ENCODE assay signal across 17 cellular contexts in genomic region chr1:39917825-39918224, GRCh38. TPM values are rescaled to one million over a fixed set of nuclear protein-coding genes. Genes with fewer than 3 reads are reported as not detected.
DNase-seq lines count a peak whose midpoint lies in the region; ATAC-seq and TF ChIP-seq lines count a peak whose summit lies in the region.
"Had no signal": no experiment of that assay in that cellular context is flagged by ENCODE, and none has a peak within 500 bp of the region (broad histone marks: within the 10 kb centered on the region; RNA-seq: fewer than 3 reads in every experiment).

No MANE protein-coding gene starts in this region.

- H4K20me1 ChIP-seq in OCI-LY3 (ENCODE audit: insufficient read depth, low read length) (no peaks in the 10 kb centered on the region), neural progenitor cell (ENCODE audit: low read depth) (peaks cover 10% of the 10 kb centered on the region)
- H4K20me1 ChIP-seq: BLaER1 treated with 17β-estradiol and CSF1 and Interleukin-3, amounts not matched to agents 10 nM and 100 nM had no signal

- peaks cover 17% of the 10 kb centered on the region for H3K4me1 Mint-ChIP-seq in neural progenitor cell

- H3F3A ChIP-seq in neural progenitor cell (ENCODE audit: low read depth) = peaks cover 11% of the 10 kb centered on the region

- H3K79me2 ChIP-seq in OCI-LY3 (ENCODE audit: low read length) (no peaks in the 10 kb centered on the region), neural progenitor cell (ENCODE audit: low read depth) (no peaks in the 10 kb centered on the region)

- H3K36me3 ChIP-seq in OCI-LY3 (replicated peaks; ENCODE audit: low read depth, low read length) = no peaks in the 10 kb centered on the region
- H3K36me3 ChIP-seq in neural progenitor cell = no peaks in the 10 kb centered on the region
- H3K36me3 ChIP-seq: BLaER1 treated with 17β-estradiol and CSF1 and Interleukin-3, amounts not matched to agents 10 nM and 100 nM; spleen had no signal

- no peak overlapping the region for H3K4me3 Mint-ChIP-seq in neural progenitor cell
- H3K4me3 Mint-ChIP-seq: activated CD4-positive, alpha-beta T cell treated with anti-CD3 and anti-CD28 coated beads, Interleukin-2, amount 10 ng/mL, durations not matched to agents 24 days and 14 days; memory B cell had no signal

- H3K4me1 ChIP-seq in OCI-LY3 (ENCODE audit: low read length) (no peaks in the 10 kb centered on the region), neural progenitor cell (peaks cover 5% of the 10 kb centered on the region)

- DNase-seq in GM10248 (ENCODE audit: extremely low spot score) (no peak), cerebellar cortex (ENCODE audit: low spot score) (peak; percentile 49), neural progenitor cell (ENCODE audit: low spot score) (peak; percentile 41), NOMO-1 (lab: John Stamatoyannopoulos, UW; ENCODE audit: unreplicated experiment in 2 of 2) (no peak), NCI-H1048 (lab: John Stamatoyannopoulos, UW) (no peak)
- DNase-seq: activated CD4-positive, alpha-beta T cell treated with anti-CD3 and anti-CD28 coated beads, Interleukin-2, amount 10 ng/mL, durations not matched to agents 24 days and 14 days; activated effector memory CD4-positive, alpha-beta T cell treated with Interleukin-2 at 50 U/mL for 16 hours; GDM1; hippocampal formation; NCI-H2029 treated with DMSO at 0.1 percent for 48 hours; NCI-H526 treated with DMSO at 0.1 percent for 48 hours; spleen; stimulated activated CD8-positive, alpha-beta memory T cell treated with anti-CD3 and anti-CD28 coated beads, Interleukin-4, amount 100 ng/mL, for 48 hours had no signal

- CTCF ChIA-PET in GM10248 (lab: Yijun Ruan, JAX) = interaction anchor here (1.0 to 10.8 kb wide), 11 partner anchors 9 to 121 kb away, joined by 3 to 171 read pairs (median 25); partner anchors contain the start of genes CAP1, MFSD2A and MYCL

- no peak overlapping the region for H3K4me3 ChIP-seq in OCI-LY3 (ENCODE audit: low read length)
- H3K4me3 ChIP-seq in neural progenitor cell = no peak overlapping the region
- H3K4me3 ChIP-seq: BLaER1 treated with 17β-estradiol and CSF1 and Interleukin-3, amounts not matched to agents 10 nM and 100 nM; spleen had no signal

- H3K9me3 ChIP-seq in OCI-LY3 (ENCODE audit: insufficient read depth, low read length) = no peaks in the 10 kb centered on the region
- H3K9me3 ChIP-seq in neural progenitor cell (ENCODE audit: low read depth) = no peaks in the 10 kb centered on the region
- H3K9me3 ChIP-seq: BLaER1 treated with 17β-estradiol and CSF1 and Interleukin-3, amounts not matched to agents 10 nM and 100 nM; spleen had no signal

- peak; percentile 7 for TF ChIP-seq CTCF in GM10248 (IDR thresholded peaks at IDR 0.05; ENCODE audit: control extremely low read depth, extremely low read depth, low read depth, missing control alignments)
- 0 out of 2 replicates have a peak, but pooled peaks have one; percentile 5 for TF ChIP-seq CTCF in OCI-LY3 (IDR thresholded peaks at IDR 0.05; ENCODE audit: low read depth, low read length)
- TF ChIP-seq CTCF in neural progenitor cell (IDR thresholded peaks at IDR 0.05) = peak; percentile 41

- POLR2A ChIA-PET in GM10248 (lab: Yijun Ruan, JAX) = no interaction called here

- H3K27me3 Mint-ChIP-seq in neural progenitor cell (ENCODE audit: insufficient read depth, low read depth) = peaks cover 14% of the 10 kb centered on the region

- H3K27ac ChIP-seq in OCI-LY3 (ENCODE audit: low read length) = no peak overlapping the region
- no peak overlapping the region for H3K27ac ChIP-seq in neural progenitor cell
- H3K27ac ChIP-seq: BLaER1 treated with 17β-estradiol and CSF1 and Interleukin-3, amounts not matched to agents 10 nM and 100 nM; spleen had no signal

- no peak overlapping the region for H3K9ac ChIP-seq in OCI-LY3 (ENCODE audit: low read length)
- H3K9ac ChIP-seq in neural progenitor cell = no peak overlapping the region
- H3K9ac ChIP-seq: BLaER1 treated with 17β-estradiol and CSF1 and Interleukin-3, amounts not matched to agents 10 nM and 100 nM had no signal

- ATAC-seq in GM21717 (IDR thresholded peaks at IDR 0.05; ENCODE audit: unreplicated experiment) = no peak

- H3K4me2 ChIP-seq in OCI-LY3 (ENCODE audit: low read length) (no peak overlapping the region), neural progenitor cell (no peak overlapping the region)
- H3K4me2 ChIP-seq: BLaER1 treated with 17β-estradiol and CSF1 and Interleukin-3, amounts not matched to agents 10 nM and 100 nM had no signal

- H3K27me3 ChIP-seq in OCI-LY3 (ENCODE audit: low read depth, low read length) (no peaks in the 10 kb centered on the region), neural progenitor cell (peaks cover 33% of the 10 kb centered on the region)
- H3K27me3 ChIP-seq: BLaER1 treated with 17β-estradiol and CSF1 and Interleukin-3, amounts not matched to agents 10 nM and 100 nM had no signal

- H3K36me3 Mint-ChIP-seq in neural progenitor cell = no peaks in the 10 kb centered on the region
- H3K36me3 Mint-ChIP-seq: memory B cell had no signal

- no peak overlapping the region for H3K27ac Mint-ChIP-seq in neural progenitor cell
- H3K27ac Mint-ChIP-seq: activated CD4-positive, alpha-beta T cell treated with anti-CD3 and anti-CD28 coated beads, Interleukin-2, amount 10 ng/mL, durations not matched to agents 24 days and 14 days; memory B cell had no signal

- no peaks in the 10 kb centered on the region for H3K9me3 Mint-ChIP-seq in neural progenitor cell
- H3K9me3 Mint-ChIP-seq: activated CD4-positive, alpha-beta T cell treated with anti-CD3 and anti-CD28 coated beads, Interleukin-2, amount 10 ng/mL, durations not matched to agents 24 days and 14 days; memory B cell had no signal

- H2AFZ ChIP-seq in OCI-LY3 (ENCODE audit: low read depth, low read length) (no peak overlapping the region), neural progenitor cell (replicated peaks) (no peak overlapping the region)

RNA-seq across cellular contexts. Expression of gene MYCL, which starts 16.1 kb away (rescaled TPM):
- 21.8 and 39.8 TPM in 2 replicates for total RNA-seq in neural progenitor cell (ENCODE audit: low replicate concordance)

RNA-seq across cellular contexts. Expression of gene TRIT1, which starts 34.5 kb away (rescaled TPM):
- 45.1 and 64.8 TPM in 2 replicates for total RNA-seq in neural progenitor cell (ENCODE audit: low replicate concordance)

RNA-seq across cellular contexts. Expression of gene MFSD2A, which starts 37.1 kb away (rescaled TPM):
- 0.90 and 1.4 TPM in 2 replicates for total RNA-seq in neural progenitor cell (ENCODE audit: low replicate concordance)

Comparison
In these comparisons a context has a peak if more than half of its experiments do, and no peak if none do; other contexts are left out.
1. DNase-seq: peak in cerebellar cortex (single experiment) and neural progenitor cell (single experiment); none in GM10248 (single experiment), NOMO-1 (0 of 2) and NCI-H1048 (single experiment).
2. Peak in every context shown above with its lines, with median percentiles within 50 percentile points of each other: CTCF ChIP-seq.